In genomic region chr3:138670409-138670808, GRCh38 we compare ENCODE assay signal across 28 cellular contexts.
DNase-seq lines count a peak whose midpoint lies in the region; ATAC-seq and TF ChIP-seq lines count a peak whose summit lies in the region.
"Had no signal": no experiment of that assay in that cellular context is flagged by ENCODE, and none has a peak within 500 bp of the region (broad histone marks: within the 10 kb centered on the region; RNA-seq: fewer than 3 reads in every experiment).

No MANE protein-coding gene starts in this region.

- ATAC-seq in left lung, result peak; percentile 23
- no peak for ATAC-seq in HG03045 (IDR thresholded peaks at IDR 0.05; ENCODE audit: unreplicated experiment)
- ATAC-seq: activated naive CD4-positive, alpha-beta T cell treated with anti-CD3 and anti-CD28 coated beads, Interleukin-2, amount 50 U/mL, for 72 hours; CD8-positive, alpha-beta T cell; stimulated activated naive CD8-positive, alpha-beta T cell treated with anti-CD3 and anti-CD28 coated beads, Interleukin-15, Interleukin-2, amounts not matched to agents 100 U/mL and 50 U/mL, for 24 hours; upper lobe of right lung had no signal

- H3K4me3 ChIP-seq in Karpas-422 (ENCODE audit: low read length) (no peak overlapping the region), left lung (no peak overlapping the region)
- H3K4me3 ChIP-seq: Peyer's patch, right atrium auricular region, upper lobe of right lung had no signal

- H3K36me3 ChIP-seq in Karpas-422 (ENCODE audit: insufficient read depth, low read length) (0 out of 2 replicates have a peak, but pooled peaks cover 3% of the 10 kb centered on the region), left lung (peaks cover 0 to 34% of the 10 kb centered on the region in 2 donors)
- H3K36me3 ChIP-seq: BE2C had no signal

- intact Hi-C loops in left lung (cut with DNase I), result no loop called here

- H4K20me1 ChIP-seq in Karpas-422 (ENCODE audit: insufficient read depth, low read depth, low read length), result no peaks in the 10 kb centered on the region

- H3K9ac ChIP-seq in Karpas-422 (ENCODE audit: low read length), result no peak overlapping the region

- H3K4me1 ChIP-seq in Karpas-422 (ENCODE audit: low read length) (peaks cover 26% of the 10 kb centered on the region), left lung (no peaks in the 10 kb centered on the region)
- H3K4me1 ChIP-seq: BE2C, upper lobe of right lung had no signal

- DNase-seq in NCI-H510A treated with DMSO at 0.1 percent for 48 hours (lab: John Stamatoyannopoulos, UW) (peak; percentile 38), NCI-H510A (lab: John Stamatoyannopoulos, UW) (no peak), Karpas-422 (no peak), NCI-H69 (lab: John Stamatoyannopoulos, UW) (peak; percentile 27), left lung (no peak), RPMI8226 (no peak), SHP77 (lab: John Stamatoyannopoulos, UW) (no peak)
- DNase-seq: activated CD4-positive, alpha-beta T cell treated with anti-CD3 and anti-CD28 coated beads, Interleukin-2, amount 10 ng/mL, durations not matched to agents 24 days and 14 days; activated CD8-positive, alpha-beta memory T cell treated with anti-CD3 and anti-CD28 coated beads for 24 hours; activated T-cell treated with anti-CD3 and anti-CD28 coated beads for 4 hours; amygdala; BE2C; CD8-positive, alpha-beta T cell; effector CD4-positive, alpha-beta T cell; hypothalamus; IMR-90; mesenchymal stem cell; NCI-H1048; NCI-H2081 treated with DMSO at 0.1 percent for 48 hours; Peyer's patch; posterior cingulate gyrus; stimulated activated CD4-positive, alpha-beta T cell treated with anti-CD3 and anti-CD28 coated beads, Interleukin-1b, Interleukin-23, amount 100 ng/mL, for 48 hours; stimulated activated naive CD8-positive, alpha-beta T cell treated with anti-CD3 and anti-CD28 coated beads, Interleukin-15, Interleukin-2, amounts not matched to agents 100 U/mL and 50 U/mL, for 24 hours; T1000; upper lobe of right lung had no signal

- H3K27me3 ChIP-seq in Karpas-422 (ENCODE audit: low read length) (no peaks in the 10 kb centered on the region), left lung (no peaks in the 10 kb centered on the region)
- H3K27me3 ChIP-seq: BE2C, Peyer's patch, right atrium auricular region, upper lobe of right lung had no signal

- no peaks in the 10 kb centered on the region for H3K9me2 ChIP-seq in Karpas-422 (replicated peaks; ENCODE audit: insufficient read depth, low read length)

- H3K4me2 ChIP-seq in Karpas-422 (ENCODE audit: low read depth, low read length, poor library complexity, severe bottlenecking), result no peak overlapping the region

- no peak for TF ChIP-seq CTCF in left lung (IDR thresholded peaks at IDR 0.05)

- H3K27ac ChIP-seq in Karpas-422 (ENCODE audit: low read length), result 0 out of 2 replicates have a peak overlapping the region, but pooled peaks have one; percentile 1
- no peak overlapping the region for H3K27ac ChIP-seq in left lung
- H3K27ac ChIP-seq: Peyer's patch, right atrium auricular region, upper lobe of right lung had no signal

- H3K79me2 ChIP-seq in Karpas-422 (ENCODE audit: low read length), result 0 out of 2 replicates have a peak, but pooled peaks cover 9% of the 10 kb centered on the region

- H3K9me3 ChIP-seq in Karpas-422 (ENCODE audit: low read length) (no peaks in the 10 kb centered on the region), left lung (peaks cover 0 to 9% of the 10 kb centered on the region in 2 donors)
- H3K9me3 ChIP-seq: BE2C, upper lobe of right lung had no signal

- H2AFZ ChIP-seq in Karpas-422 (ENCODE audit: low read length), result no peak overlapping the region

Comparison
In these comparisons a context has a peak if more than half of its experiments do, and no peak if none do; other contexts are left out.
1. DNase-seq: peak in NCI-H510A treated with DMSO at 0.1 percent for 48 hours (single experiment) and NCI-H69 (single experiment); none in NCI-H510A (single experiment), Karpas-422 (single experiment), left lung (0 of 2), RPMI8226 (single experiment) and SHP77 (0 of 2).